13 cellular contexts compared by ENCODE assay signal in genomic region chr17:67606471-67606870, GRCh38.
A peak's percentile ranks its signal among the peaks of the same experiment; 100 is the strongest.
DNase-seq lines count a peak whose midpoint lies in the region; ATAC-seq and TF ChIP-seq lines count a peak whose summit lies in the region.
"Had no signal": no experiment of that assay in that cellular context is flagged by ENCODE, and none has a peak within 500 bp of the region (broad histone marks: within the 10 kb centered on the region; RNA-seq: fewer than 3 reads in every experiment).

No MANE protein-coding gene starts in this region.

- intact Hi-C loops in sigmoid colon (cut with DNase I): no loop called here

- TF ChIP-seq CTCF in sigmoid colon (IDR thresholded peaks at IDR 0.05): no peak

- ATAC-seq in esophagus mucosa: no peak

- 18 to 60% methylated on average over 10 of the region's 10 CpGs for WGBS in sigmoid colon, 2 donors

- peaks cover 0 to 39% (median 25%) of the 10 kb centered on the region in 4 donors for H3K4me1 ChIP-seq in sigmoid colon

- no peak for TF ChIP-seq EP300 in sigmoid colon (IDR thresholded peaks at IDR 0.05)

- no peak overlapping the region for H3K4me3 ChIP-seq in sigmoid colon
- H3K4me3 ChIP-seq: dorsolateral prefrontal cortex had no signal

- H3K36me3 ChIP-seq in sigmoid colon: no peaks in the 10 kb centered on the region
- H3K36me3 ChIP-seq: WERI-Rb-1 had no signal

- DNase-seq in Daoy (ENCODE audit: low read depth) (peak; percentile 20), NCI-H2171 (lab: John Stamatoyannopoulos, UW) (peak; percentile 30), cerebellar cortex (ENCODE audit: low spot score) (peak; percentile 47), mucosa of gallbladder (ENCODE audit: low spot score) (peak; percentile 74), NCI-H1436 (lab: John Stamatoyannopoulos, UW) (no peak), sigmoid colon (no peak)
- DNase-seq in stimulated activated CD4-positive, alpha-beta T cell treated with anti-CD3 and anti-CD28 coated beads, Interleukin-4, amount 100 ng/mL, for 24 hours: no peak
- DNase-seq: naive B cell, SIG-M5, WERI-Rb-1 had no signal

- H3K27ac ChIP-seq in sigmoid colon: peak overlapping the region in 1 of 4 donors; percentile 61
- H3K27ac ChIP-seq: C4-2B, WERI-Rb-1 had no signal

- no peak for TF ChIP-seq POLR2A in sigmoid colon (IDR thresholded peaks at IDR 0.05)

- no peaks in the 10 kb centered on the region for H3K9me3 ChIP-seq in sigmoid colon

- H3K27me3 ChIP-seq in sigmoid colon: no peaks in the 10 kb centered on the region
- H3K27me3 ChIP-seq: dorsolateral prefrontal cortex had no signal

Comparison
In these comparisons a context has a peak if more than half of its experiments do, and no peak if none do; other contexts are left out.
1. DNase-seq: peak in Daoy (single experiment), NCI-H2171 (single experiment), cerebellar cortex (single experiment) and mucosa of gallbladder (single experiment); none in NCI-H1436 (single experiment), sigmoid colon (single experiment) and stimulated activated CD4-positive, alpha-beta T cell treated with anti-CD3 and anti-CD28 coated beads, Interleukin-4, amount 100 ng/mL, for 24 hours (single experiment).